8 cellular contexts compared by ENCODE assay signal in the genomic region with DNA sequence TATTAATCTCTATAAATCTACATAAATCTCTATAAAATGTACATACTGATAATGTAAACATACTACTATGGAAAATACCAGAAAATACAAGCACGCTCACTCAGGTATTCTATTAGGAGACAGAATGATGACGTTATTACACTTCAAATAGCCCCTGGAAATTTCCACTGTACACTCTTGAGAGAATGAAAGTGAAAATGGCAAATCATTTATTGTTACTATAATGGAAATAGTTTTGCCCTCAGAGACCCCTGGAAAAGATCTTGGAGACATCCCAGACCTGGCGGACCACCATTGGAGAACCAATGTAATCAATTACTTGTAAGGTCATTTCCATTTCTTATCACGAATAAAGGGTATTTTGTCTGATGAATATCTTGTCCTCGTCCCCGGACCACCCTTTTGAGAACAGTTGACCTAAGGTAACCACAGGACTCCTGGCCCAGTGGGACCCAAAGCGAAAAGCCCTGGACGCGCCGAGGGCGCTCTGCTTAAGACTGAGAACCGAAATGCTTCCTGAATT. TPM values are rescaled to one million over a fixed set of nuclear protein-coding genes. Genes with fewer than 3 reads are reported as not detected.
DNase-seq lines count a peak whose midpoint lies in the region; ATAC-seq and TF ChIP-seq lines count a peak whose summit lies in the region.

No MANE protein-coding gene starts in this region.

- H3K36me3 ChIP-seq in upper lobe of left lung: no peaks in the 10 kb centered on the region

- H3K4me1 Mint-ChIP-seq in MCF 10A (ENCODE audit: insufficient read depth, unreplicated experiment): no peaks in the 10 kb centered on the region

- no peaks in the 10 kb centered on the region for H3K27me3 ChIP-seq in upper lobe of left lung

- peaks cover 0 to 14% (median 10%) of the 10 kb centered on the region in 4 donors for H3K4me1 ChIP-seq in upper lobe of left lung

- H3K9me3 Mint-ChIP-seq in MCF 10A (ENCODE audit: unreplicated experiment): no peaks in the 10 kb centered on the region

- WGBS in upper lobe of left lung, 2 donors: 2 to 3% methylated on average over 12 of the region's 12 CpGs

- intact Hi-C loops in MCF 10A (cut with micrococcal nuclease): loop anchor here (5.0 kb wide), 1 partner anchor 63 kb away; the partner anchor contains the start of gene QSER1

- no TSS peak for BruUV-seq in MCF 10A (replicated peaks; lab: Mats Ljungman, UMichigan)

- DNase-seq in GM12865 (ENCODE audit: low read depth) (peak; percentile 35), LoVo (ENCODE audit: low spot score) (peak; percentile 38), MCF 10A (ENCODE audit: unreplicated experiment) (no peak), lung microvascular endothelial cell (ENCODE audit: low read depth in 2 of 2) (peak; percentile 30 to 78), upper lobe of left lung (no peak), NCI-H2081 treated with DMSO at 0.1 percent for 48 hours (lab: John Stamatoyannopoulos, UW) (no peak), cerebellar nuclear complex (lab: John Stamatoyannopoulos, UW) (no peak)

- peak in 1 of 4 donors; percentile 10 for TF ChIP-seq EP300 in upper lobe of left lung (IDR thresholded peaks at IDR 0.05)

- peak overlapping the region; percentile 81 for H3K27ac Mint-ChIP-seq in MCF 10A (ENCODE audit: low read depth, unreplicated experiment)

- no peaks in the 10 kb centered on the region for H3K9me3 ChIP-seq in upper lobe of left lung

- H3K27me3 Mint-ChIP-seq in MCF 10A (ENCODE audit: insufficient read depth, unreplicated experiment): no peaks in the 10 kb centered on the region

- TF ChIP-seq POLR2A in upper lobe of left lung (IDR thresholded peaks at IDR 0.05): no peak

- peak; percentile 43 for ATAC-seq in GM21528 (IDR thresholded peaks at IDR 0.05; ENCODE audit: low FRiP score, unreplicated experiment)
- peak in 1 of 2 donors; percentile 43 for ATAC-seq in upper lobe of left lung (ENCODE audit: low FRiP score in 2 of 2)

- CTCF ChIA-PET in MCF 10A (lab: Yijun Ruan, JAX): interaction anchor here (0.9 kb wide), 1 partner anchor 21 kb away, joined by 4 read pairs; no protein-coding TSS in a partner anchor

- H3K4me3 ChIP-seq in GM12865 (ENCODE audit: low read depth, low read length): peak overlapping the region; percentile 97
- H3K4me3 ChIP-seq in upper lobe of left lung: peak overlapping the region; percentile 49 to 87 (median 78)

- POLR2A ChIA-PET in MCF 10A (lab: Yijun Ruan, JAX): interaction anchor here (0.6 to 9.1 kb wide), 7 partner anchors 9 to 144 kb away, joined by 3 to 76 read pairs (median 5); partner anchors contain the start of gene QSER1

- H3K27ac ChIP-seq in upper lobe of left lung: peak overlapping the region; percentile 81 to 92 (median 85)

- TF ChIP-seq CTCF in GM12865 (IDR thresholded peaks at IDR 0.05; ENCODE audit: insufficient read depth, low read depth, low read length, missing control alignments): no peak
- no peak for TF ChIP-seq CTCF in MCF 10A (IDR thresholded peaks at IDR 0.05; ENCODE audit: unreplicated experiment)
- TF ChIP-seq CTCF in upper lobe of left lung (IDR thresholded peaks at IDR 0.05): no peak

- no peaks in the 10 kb centered on the region for H3K36me3 Mint-ChIP-seq in MCF 10A (ENCODE audit: insufficient read depth, unreplicated experiment)

- peak overlapping the region; percentile 81 for H3K4me3 Mint-ChIP-seq in MCF 10A (ENCODE audit: unreplicated experiment)

RNA-seq across cellular contexts. Expression of gene PRRG4, which starts 0.5 kb away (rescaled TPM):
- total RNA-seq in MCF 10A (2022) (1.1 and 1.2 TPM in 2 replicates), lung microvascular endothelial cell (0.22 and 2.6 TPM in 2 replicates), upper lobe of left lung (10 to 100 TPM in 3 of 6 donors, 1 to 10 TPM in 3; 5.2 to 33.6 (median 9.6) TPM)

RNA-seq across cellular contexts. Expression of gene CCDC73, which starts 34.8 kb away (rescaled TPM):
- total RNA-seq in MCF 10A (2022): 0.09 and 0.17 TPM in 2 replicates
- total RNA-seq in lung microvascular endothelial cell: not detected in 2 replicates
- under 1 TPM in 2 of 6 donors, not detected in 4; 0.15 to 0.20 TPM for total RNA-seq in upper lobe of left lung

Comparison
In these comparisons a context has a peak if more than half of its experiments do, and no peak if none do; other contexts are left out.
1. DNase-seq: peak in GM12865 (single experiment), LoVo (single experiment) and lung microvascular endothelial cell (2 of 2); none in MCF 10A (single experiment), upper lobe of left lung (0 of 2), NCI-H2081 treated with DMSO at 0.1 percent for 48 hours (single experiment) and cerebellar nuclear complex (0 of 2).